ENCODE assay signal across 1 cellular context in the genomic region with DNA sequence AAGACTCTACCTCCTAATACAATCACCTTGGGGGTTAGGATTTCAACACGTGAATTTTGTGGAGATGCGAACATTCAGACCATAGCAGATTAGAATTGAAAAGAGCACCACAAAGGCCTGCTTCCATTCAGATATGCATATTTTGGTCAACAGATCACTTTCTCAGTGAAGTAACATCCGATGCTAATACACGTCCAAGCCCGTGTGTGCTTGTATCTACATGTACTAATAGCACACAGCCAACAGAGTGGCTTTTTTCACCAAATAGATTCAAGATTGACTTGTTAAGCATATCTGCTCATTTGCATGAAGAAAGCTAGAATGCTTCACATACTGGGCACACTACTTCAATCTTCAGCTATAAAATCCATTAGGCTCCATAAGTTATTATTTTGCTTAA.
TF ChIP-seq lines count a peak whose summit lies in the region.

No MANE protein-coding gene starts in this region.

TF ChIP-seq in endothelial cell of umbilical vein, 7 proteins besides CTCF, POLR2A, EP300 and RAD21:
- TF ChIP-seq FOS (IDR thresholded peaks at IDR 0.05; ENCODE audit: borderline replicate concordance, insufficient read depth, low read length) (no peak), EZH2 (IDR thresholded peaks at IDR 0.05; ENCODE audit: borderline replicate concordance, low read depth, low read length, severe bottlenecking) (no peak), GATA2 (IDR thresholded peaks at IDR 0.05; ENCODE audit: insufficient read depth, insufficient read length, low read depth, low read length) (no peak), POLR2AphosphoS5 (IDR thresholded peaks at IDR 0.05; ENCODE audit: insufficient read depth, low read depth, low read length) (no peak), JUN (IDR thresholded peaks at IDR 0.05; ENCODE audit: borderline replicate concordance, insufficient read depth, insufficient read length, low read depth) (no peak), MYC (IDR thresholded peaks at IDR 0.05; ENCODE audit: low read depth, low read length) (no peak)
- TF ChIP-seq, protein P1, sequence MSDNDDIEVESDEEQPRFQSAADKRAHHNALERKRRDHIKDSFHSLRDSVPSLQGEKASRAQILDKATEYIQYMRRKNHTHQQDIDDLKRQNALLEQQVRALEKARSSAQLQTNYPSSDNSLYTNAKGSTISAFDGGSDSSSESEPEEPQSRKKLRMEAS (IDR thresholded peaks at IDR 0.05; ENCODE audit: insufficient read depth, insufficient read length): no peak
